In the genomic region with DNA sequence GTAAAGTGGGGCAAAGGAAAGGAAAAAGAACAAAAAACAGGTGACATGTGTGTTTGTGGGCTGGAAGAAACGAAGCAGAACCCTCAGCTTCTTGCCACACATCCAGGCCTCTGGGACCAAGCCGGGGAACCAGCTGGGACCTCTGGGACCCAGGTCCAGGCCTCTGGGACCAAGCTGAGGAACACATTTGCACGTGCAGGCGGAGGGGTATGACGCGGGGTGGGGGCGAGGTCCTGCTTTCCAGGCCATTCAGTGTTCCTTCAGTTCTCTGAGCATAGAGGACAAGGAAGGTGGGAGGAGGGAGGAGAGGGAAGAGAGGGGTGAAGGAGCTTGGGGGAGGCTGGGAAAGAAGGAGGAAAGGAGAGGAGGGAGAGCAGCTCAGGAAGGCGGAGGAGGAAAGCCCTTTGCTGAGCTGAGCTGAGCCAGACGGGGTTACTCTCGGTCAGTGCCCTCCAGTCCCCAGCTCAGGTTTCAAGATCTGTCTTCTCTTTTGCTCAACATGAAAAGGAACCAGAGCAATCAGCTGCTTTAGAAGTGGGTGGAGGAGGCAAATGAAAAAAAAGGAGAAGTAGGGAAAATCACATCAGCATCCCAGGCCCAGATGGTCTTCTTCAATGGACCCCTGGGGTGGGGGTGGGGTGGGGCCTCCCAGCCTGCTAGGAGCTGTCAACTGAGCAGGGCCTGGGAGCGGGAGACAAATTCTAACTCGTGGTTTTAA, we compare ENCODE assay signal across 8 cellular contexts. TPM values are rescaled to one million over a fixed set of nuclear protein-coding genes. Genes with fewer than 3 reads are reported as not detected.
DNase-seq lines count a peak whose midpoint lies in the region; ATAC-seq and TF ChIP-seq lines count a peak whose summit lies in the region.

No MANE protein-coding gene starts in this region.

- no peaks in the 10 kb centered on the region for H3K36me3 ChIP-seq in OCI-LY1 (ENCODE audit: insufficient read depth, low read length)
- peaks cover 2% of the 10 kb centered on the region for H3K36me3 ChIP-seq in mesodermal cell (ENCODE audit: control insufficient read depth, insufficient read depth, low read length)
- no peaks in the 10 kb centered on the region for H3K36me3 ChIP-seq in urinary bladder (ENCODE audit: insufficient read depth)

- H2AFZ ChIP-seq in OCI-LY1 (ENCODE audit: low read length): no peak overlapping the region

- H3K4me1 ChIP-seq in OCI-LY1 (ENCODE audit: insufficient read depth, low read length, severe bottlenecking): peaks cover 33% of the 10 kb centered on the region
- peaks cover 56% of the 10 kb centered on the region for H3K4me1 ChIP-seq in mesodermal cell (ENCODE audit: control insufficient read depth, insufficient read depth, low read length, poor library complexity, severe bottlenecking)
- no peaks in the 10 kb centered on the region for H3K4me1 ChIP-seq in urinary bladder (ENCODE audit: insufficient read depth)

- H3K27me3 ChIP-seq in OCI-LY1 (ENCODE audit: insufficient read depth, low read length): no peaks in the 10 kb centered on the region

- no peaks in the 10 kb centered on the region for H3F3A ChIP-seq in OCI-LY1 (ENCODE audit: insufficient read depth, low read length)

- ATAC-seq in GM19397 (IDR thresholded peaks at IDR 0.05; ENCODE audit: unreplicated experiment): peak; percentile 83
- ATAC-seq in HG03354 (IDR thresholded peaks at IDR 0.05; ENCODE audit: poor library complexity, severe bottlenecking, unreplicated experiment): peak; percentile 90

- H3K79me2 ChIP-seq in OCI-LY1 (ENCODE audit: insufficient read depth, low read length): no peaks in the 10 kb centered on the region

- 32 to 58% methylated on average over 6 to 10 of the region's 12 CpGs for WGBS in mesodermal cell (ENCODE audit: insufficient coverage in 2 of 2), 2 experiments
- WGBS in urinary bladder: 27% methylated on average over 12 of the region's 12 CpGs

- peak overlapping the region; percentile 28; the same call in 1 of the 2 replicates for H3K4me2 ChIP-seq in OCI-LY1 (ENCODE audit: low read length)

- DNase-seq in Ammon's horn (ENCODE audit: low spot score) (peak; percentile 78), ecto neural progenitor cell (ENCODE audit: low spot score) (peak; percentile 80), NCI-H2081 treated with DMSO at 0.1 percent for 48 hours (lab: John Stamatoyannopoulos, UW) (no peak)

- TF ChIP-seq CTCF in OCI-LY1 (IDR thresholded peaks at IDR 0.05; ENCODE audit: low read length): no peak

- no peaks in the 10 kb centered on the region for H3K9me2 ChIP-seq in OCI-LY1 (ENCODE audit: low read depth, low read length)

- no peaks in the 10 kb centered on the region for H3K9me3 ChIP-seq in OCI-LY1 (ENCODE audit: low read length)
- no peaks in the 10 kb centered on the region for H3K9me3 ChIP-seq in mesodermal cell (ENCODE audit: control insufficient read depth, low read length)

- peak overlapping the region; percentile 74 for H3K27ac ChIP-seq in OCI-LY1 (ENCODE audit: low read depth, low read length, poor library complexity, severe bottlenecking)
- H3K27ac ChIP-seq in mesodermal cell (ENCODE audit: low read depth, low read length, severe bottlenecking): peak overlapping the region; percentile 81
- H3K27ac ChIP-seq in urinary bladder (ENCODE audit: low read depth): peak overlapping the region; percentile 19

- H4K20me1 ChIP-seq in OCI-LY1 (ENCODE audit: insufficient read depth, low read length): no peaks in the 10 kb centered on the region

- peak overlapping the region; percentile 3; the same call in 1 of the 2 replicates for H3K9ac ChIP-seq in OCI-LY1 (ENCODE audit: low read length)

- H3K4me3 ChIP-seq in OCI-LY1 (ENCODE audit: low read depth, low read length, poor library complexity, severe bottlenecking): no peak overlapping the region
- H3K4me3 ChIP-seq in mesodermal cell (ENCODE audit: extremely low read depth, insufficient read depth, low read length, poor library complexity, severe bottlenecking): no peak overlapping the region
- no peak overlapping the region for H3K4me3 ChIP-seq in urinary bladder (ENCODE audit: low read depth, low read length)

RNA-seq across cellular contexts. Expression of a gene that starts 59.1 kb away (rescaled TPM):
- polyA plus RNA-seq in mesodermal cell (2013, experiment 1 of 2): 13.5 TPM
- 12.8 TPM for polyA plus RNA-seq in mesodermal cell (2013, experiment 2 of 2)
- total RNA-seq in urinary bladder: 46.9 TPM
- polyA plus RNA-seq in urinary bladder: 14.2 TPM

Comparison
In these comparisons a context has a peak if more than half of its experiments do, and no peak if none do; other contexts are left out.
1. H3K27ac ChIP-seq: peak in every context shown above with its lines; median percentile 81 in mesodermal cell; 74 in OCI-LY1; 19 in urinary bladder.